Comparison of ENCODE assay signal across 8 cellular contexts in the genomic region with DNA sequence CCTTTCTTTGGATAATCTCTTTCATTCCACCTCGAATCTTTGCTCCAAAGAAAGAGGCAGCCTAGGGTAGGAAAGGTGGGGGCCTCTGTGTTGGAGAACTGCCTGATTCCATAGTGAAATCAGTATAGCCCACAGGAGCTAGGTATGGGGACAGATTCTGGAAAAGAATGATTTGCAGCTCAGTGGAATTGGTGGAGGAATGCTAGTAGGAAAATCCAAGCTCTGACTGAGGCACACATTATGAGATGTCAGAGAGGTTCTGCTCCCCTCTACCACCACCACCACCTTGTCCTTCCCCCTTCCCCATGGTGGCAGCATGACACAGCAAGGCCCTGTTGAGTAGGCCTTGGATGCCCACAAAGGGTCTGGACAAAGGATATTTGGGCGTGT. TPM values are rescaled to one million over a fixed set of nuclear protein-coding genes. Genes with fewer than 3 reads are reported as not detected.
DNase-seq lines count a peak whose midpoint lies in the region; ATAC-seq and TF ChIP-seq lines count a peak whose summit lies in the region.

No MANE protein-coding gene starts in this region.

- DNase-seq in CD8-positive, alpha-beta memory T cell, result no peak
- DNase-seq in IMR-90 (peak; percentile 25), myocyte (ENCODE audit: low read depth) (peak; percentile 59), GM10248 (ENCODE audit: extremely low spot score) (no peak)
- no peak for DNase-seq in activated T-helper 2 cell treated with anti-CD3 and anti-CD28 coated beads, Interferon-gamma antibody, Interleukin-2, Interleukin-4, amounts not matched to agents 10 μg/mL and 5 μg/mL and 100 μg/mL, durations not matched to agents 14 hours and 24 hours and 36 hours (ENCODE audit: low spot score)

- H3K4me1 ChIP-seq in CD8-positive, alpha-beta memory T cell (ENCODE audit: insufficient read depth, low read length), result no peaks in the 10 kb centered on the region
- H3K4me1 ChIP-seq in IMR-90 (ENCODE audit: control insufficient read depth, insufficient read depth, low read length), result peaks cover 15% of the 10 kb centered on the region

- BruUV-seq in IMR-90 (replicated peaks; lab: Mats Ljungman, UMichigan), result no TSS peak

- H3K4me3 ChIP-seq in CD8-positive, alpha-beta memory T cell (ENCODE audit: low read length), result no peak overlapping the region
- H3K4me3 ChIP-seq in IMR-90 (ENCODE audit: insufficient read depth, low read depth, low read length), result peak overlapping the region; percentile 89

- peaks cover 9% of the 10 kb centered on the region for H3K36me3 ChIP-seq in CD8-positive, alpha-beta memory T cell (ENCODE audit: insufficient read depth, low read length)
- H3K36me3 ChIP-seq in IMR-90 (ENCODE audit: control insufficient read depth, insufficient read depth, low read length), result peaks cover 9% of the 10 kb centered on the region

- peak overlapping the region; percentile 83 for H3K4ac ChIP-seq in IMR-90 (ENCODE audit: low read depth, low read length)

- H2AK9ac ChIP-seq in IMR-90 (replicated peaks; ENCODE audit: low read depth, low read length, poor library complexity), result peak overlapping the region; percentile 98

- TF ChIP-seq POLR2A in IMR-90 (IDR thresholded peaks at IDR 0.05; ENCODE audit: low read depth, low read length), result 0 out of 2 replicates have a peak, but pooled peaks have one; percentile 22

- peak overlapping the region; percentile 98 for H3K4me2 ChIP-seq in IMR-90 (ENCODE audit: low read depth, low read length)

- in situ Hi-C loops in IMR-90 (cut with MboI; ENCODE audit: low sequenced_read_pairs), result no loop called here

- H3K36me3 Mint-ChIP-seq in CD8-positive, alpha-beta memory T cell, result peaks cover 13 to 36% (median 16%) of the 10 kb centered on the region in 3 donors
- H3K36me3 Mint-ChIP-seq in activated T-helper 2 cell treated with anti-CD3 and anti-CD28 coated beads, Interferon-gamma antibody, Interleukin-2, Interleukin-4, amounts not matched to agents 10 μg/mL and 5 μg/mL and 100 μg/mL, durations not matched to agents 14 hours and 24 hours and 36 hours (ENCODE audit: low read depth), result peaks cover 39% of the 10 kb centered on the region

- H3K27ac Mint-ChIP-seq in CD8-positive, alpha-beta memory T cell, result peak overlapping the region; percentile 32 to 98 (median 97)
- H3K27ac Mint-ChIP-seq in activated T-helper 2 cell treated with anti-CD3 and anti-CD28 coated beads, Interferon-gamma antibody, Interleukin-2, Interleukin-4, amounts not matched to agents 10 μg/mL and 5 μg/mL and 100 μg/mL, durations not matched to agents 14 hours and 24 hours and 36 hours, result peak overlapping the region; percentile 12

- no peaks in the 10 kb centered on the region for H3K27me3 ChIP-seq in CD8-positive, alpha-beta memory T cell (ENCODE audit: insufficient read depth, low read length, poor library complexity, severe bottlenecking)
- no peaks in the 10 kb centered on the region for H3K27me3 ChIP-seq in IMR-90 (ENCODE audit: control insufficient read depth, insufficient read depth, low read length)

- H2BK120ac ChIP-seq in IMR-90 (ENCODE audit: low read depth, low read length), result peak overlapping the region; percentile 80

- intact Hi-C loops in IMR-90 (cut with micrococcal nuclease), result loop anchor here (5.0 kb wide), 1 partner anchor 54 kb away; a partner anchor contains a TSS
- intact Hi-C loops in activated T-helper 2 cell treated with anti-CD3 and anti-CD28 coated beads, Interferon-gamma antibody, Interleukin-2, Interleukin-4, amounts not matched to agents 10 μg/mL and 5 μg/mL and 100 μg/mL, durations not matched to agents 14 hours and 24 hours and 36 hours (cut with micrococcal nuclease), result loop anchor here (10.0 kb wide), 1 partner anchor 946 kb away; no protein-coding TSS in a partner anchor

- peaks cover 31% of the 10 kb centered on the region for H4K20me1 ChIP-seq in IMR-90 (ENCODE audit: insufficient read depth, low read length)

- dilution Hi-C loops in IMR-90 (cut with HindIII; ENCODE audit: low sequenced_read_pairs, unreplicated experiment), result no loop called here

- H2AFZ ChIP-seq in IMR-90 (replicated peaks; ENCODE audit: low read length, poor library complexity), result peak overlapping the region; percentile 72

- peak overlapping the region; percentile 46 to 94 for H4K8ac ChIP-seq in IMR-90 (ENCODE audit: low read depth in 2 of 2, low read length in 2 of 2)

- peak overlapping the region; percentile 90 for H4K91ac ChIP-seq in IMR-90 (ENCODE audit: insufficient read depth, low read depth, low read length)

- peak overlapping the region; percentile 80 for H3K14ac ChIP-seq in IMR-90 (replicated peaks; ENCODE audit: low read depth, low read length)

- CTCF ChIA-PET in CD8-positive, alpha-beta memory T cell (lab: Charles Lee), result interaction anchor here (0.6 to 9.5 kb wide), 7 partner anchors 10 to 65 kb away, joined by 3 to 94 read pairs (median 6); a partner anchor contains a TSS
- CTCF ChIA-PET in IMR-90 (lab: Yijun Ruan, JAX), result no interaction called here
- CTCF ChIA-PET in GM10248 (lab: Yijun Ruan, JAX), result interaction anchor here (0.7 to 9.5 kb wide), 7 partner anchors 9 to 95 kb away, joined by 3 to 69 read pairs (median 4); a partner anchor contains a TSS

- H3K79me1 ChIP-seq in IMR-90 (ENCODE audit: low read depth in 1 of 2, low read length in 2 of 2), result peaks cover 24 to 63% of the 10 kb centered on the region in 2 experiments

- POLR2A ChIA-PET in CD8-positive, alpha-beta memory T cell (lab: Charles Lee), result interaction anchor here (8.1 kb wide), 1 partner anchor 12 kb away, joined by 88 read pairs; a partner anchor contains a TSS
- POLR2A ChIA-PET in IMR-90 (lab: Charles Lee; ENCODE audit: unreplicated experiment), result no interaction called here
- POLR2A ChIA-PET in GM10248 (lab: Yijun Ruan, JAX), result no interaction called here

- peak overlapping the region; percentile 95 to 100 (median 99) for H3K4me3 Mint-ChIP-seq in CD8-positive, alpha-beta memory T cell
- peak overlapping the region; percentile 90 for H3K4me3 Mint-ChIP-seq in activated T-helper 2 cell treated with anti-CD3 and anti-CD28 coated beads, Interferon-gamma antibody, Interleukin-2, Interleukin-4, amounts not matched to agents 10 μg/mL and 5 μg/mL and 100 μg/mL, durations not matched to agents 14 hours and 24 hours and 36 hours (ENCODE audit: low read depth)

- peak overlapping the region; percentile 81; the same call in 2 of the 3 replicates for H2BK15ac ChIP-seq in IMR-90 (ENCODE audit: low read depth, low read length)

- H3K4me1 Mint-ChIP-seq in CD8-positive, alpha-beta memory T cell, result peaks cover 31 to 42% (median 41%) of the 10 kb centered on the region in 3 donors
- peaks cover 47% of the 10 kb centered on the region for H3K4me1 Mint-ChIP-seq in activated T-helper 2 cell treated with anti-CD3 and anti-CD28 coated beads, Interferon-gamma antibody, Interleukin-2, Interleukin-4, amounts not matched to agents 10 μg/mL and 5 μg/mL and 100 μg/mL, durations not matched to agents 14 hours and 24 hours and 36 hours (ENCODE audit: low read depth)

- no peaks in the 10 kb centered on the region for H3K9me3 ChIP-seq in CD8-positive, alpha-beta memory T cell (ENCODE audit: low read length)
- H3K9me3 ChIP-seq in IMR-90 (ENCODE audit: control insufficient read depth, insufficient read depth, low read length), result no peaks in the 10 kb centered on the region

- TF ChIP-seq RAD21 in IMR-90 (IDR thresholded peaks at IDR 0.05; ENCODE audit: low read length), result no peak

- H2BK20ac ChIP-seq in IMR-90 (ENCODE audit: low read depth, low read length), result peak overlapping the region; percentile 32; the same call in 1 of the 2 replicates

- peak overlapping the region; percentile 41 for H3K27ac ChIP-seq in CD8-positive, alpha-beta memory T cell (ENCODE audit: low read depth, low read length)
- peak overlapping the region; percentile 53 for H3K27ac ChIP-seq in IMR-90 (ENCODE audit: insufficient read depth, low read length)

- peaks cover 15% of the 10 kb centered on the region for H3K9me1 ChIP-seq in IMR-90 (ENCODE audit: insufficient read depth, low read length)

- peak overlapping the region; percentile 84; the same call in 1 of the 2 replicates for H3K56ac ChIP-seq in IMR-90 (ENCODE audit: extremely low read depth, insufficient read depth, low read length)

- no CpG with 5 or more reads among the region's 2 CpGs for WGBS in IMR-90 (ENCODE audit: extremely low coverage in 2 of 2, insufficient read length in 1 of 2), 2 experiments

- peak overlapping the region; percentile 57 for H4K5ac ChIP-seq in IMR-90 (ENCODE audit: low read depth, low read length)

- peak overlapping the region; percentile 83; the same call in 1 of the 2 replicates for H3K23ac ChIP-seq in IMR-90 (ENCODE audit: low read depth, low read length)

- no peak for TF ChIP-seq CTCF in IMR-90 (conservative IDR thresholded peaks at IDR 0.05; ENCODE audit: low read depth, low read length)
- no peak for TF ChIP-seq CTCF in GM10248 (IDR thresholded peaks at IDR 0.05; ENCODE audit: control extremely low read depth, extremely low read depth, low read depth, missing control alignments)

- H3K9me3 Mint-ChIP-seq in CD8-positive, alpha-beta memory T cell, result no peaks in the 10 kb centered on the region
- no peaks in the 10 kb centered on the region for H3K9me3 Mint-ChIP-seq in activated T-helper 2 cell treated with anti-CD3 and anti-CD28 coated beads, Interferon-gamma antibody, Interleukin-2, Interleukin-4, amounts not matched to agents 10 μg/mL and 5 μg/mL and 100 μg/mL, durations not matched to agents 14 hours and 24 hours and 36 hours

- ATAC-seq in IMR-90 (ENCODE audit: low read depth) (no peak), GM18873 (IDR thresholded peaks at IDR 0.05; ENCODE audit: low FRiP score, unreplicated experiment) (no peak), GM19463 (IDR thresholded peaks at IDR 0.05; ENCODE audit: unreplicated experiment) (no peak), HG02588 (IDR thresholded peaks at IDR 0.05; ENCODE audit: unreplicated experiment) (no peak)

- peak overlapping the region; percentile 92 for H2AK5ac ChIP-seq in IMR-90 (ENCODE audit: low read depth, low read length)

- H3K27me3 Mint-ChIP-seq in CD8-positive, alpha-beta memory T cell, result no peaks in the 10 kb centered on the region
- no peaks in the 10 kb centered on the region for H3K27me3 Mint-ChIP-seq in activated T-helper 2 cell treated with anti-CD3 and anti-CD28 coated beads, Interferon-gamma antibody, Interleukin-2, Interleukin-4, amounts not matched to agents 10 μg/mL and 5 μg/mL and 100 μg/mL, durations not matched to agents 14 hours and 24 hours and 36 hours (ENCODE audit: low read depth)

- H2BK5ac ChIP-seq in IMR-90 (ENCODE audit: low read depth, low read length, poor library complexity, severe bottlenecking), result peak overlapping the region; percentile 90

- H3K9ac ChIP-seq in IMR-90 (ENCODE audit: low read depth, low read length), result peak overlapping the region; percentile 53

- H3K18ac ChIP-seq in IMR-90 (ENCODE audit: low read depth, low read length), result peak overlapping the region; percentile 35

RNA-seq across cellular contexts. Expression of a gene that starts 0.8 kb away (rescaled TPM):
- 1 to 10 TPM; 3.3 to 3.9 TPM for total RNA-seq in CD8-positive, alpha-beta memory T cell
- 4.7 TPM for polyA plus RNA-seq in CD8-positive, alpha-beta memory T cell
- total RNA-seq in IMR-90 (2012; rRNA removed), result 3.6 and 5.3 TPM in 2 replicates
- 16.6 and 17.5 TPM in 2 replicates for polyA plus RNA-seq in IMR-90 (2012; rRNA removed)
- 4.6 and 11.0 TPM in 2 replicates for polyA plus RNA-seq in IMR-90 (2012; cell fraction: cytosol; rRNA removed)
- polyA plus RNA-seq in IMR-90 (2012; cell fraction: nucleus; rRNA removed; ENCODE audit: low replicate concordance), result 2.1 and 6.3 TPM in 2 replicates
- 3.7 and 3.8 TPM in 2 replicates for total RNA-seq in activated T-helper 2 cell treated with anti-CD3 and anti-CD28 coated beads, Interferon-gamma antibody, Interleukin-2, Interleukin-4, amounts not matched to agents 10 μg/mL and 5 μg/mL and 100 μg/mL, durations not matched to agents 14 hours and 24 hours and 36 hours
- 76.6 and 79.8 TPM in 2 replicates for total RNA-seq in myocyte
- 77.0 TPM for polyA plus RNA-seq in myocyte (2012)

RNA-seq across cellular contexts. Expression of a gene that starts 1.6 kb away (rescaled TPM):
- total RNA-seq in CD8-positive, alpha-beta memory T cell, result 100 to 1,000 TPM; 201 to 213 TPM
- polyA plus RNA-seq in CD8-positive, alpha-beta memory T cell, result 104 TPM
- 47.0 and 48.6 TPM in 2 replicates for total RNA-seq in IMR-90 (2012; rRNA removed)
- 47.4 and 58.5 TPM in 2 replicates for polyA plus RNA-seq in IMR-90 (2012; rRNA removed)
- 14.4 and 21.6 TPM in 2 replicates for polyA plus RNA-seq in IMR-90 (2012; cell fraction: cytosol; rRNA removed)
- 77.9 and 307 TPM in 2 replicates for polyA plus RNA-seq in IMR-90 (2012; cell fraction: nucleus; rRNA removed; ENCODE audit: low replicate concordance)
- 176 TPM in 2 replicates for total RNA-seq in activated T-helper 2 cell treated with anti-CD3 and anti-CD28 coated beads, Interferon-gamma antibody, Interleukin-2, Interleukin-4, amounts not matched to agents 10 μg/mL and 5 μg/mL and 100 μg/mL, durations not matched to agents 14 hours and 24 hours and 36 hours
- 65.9 and 92.2 TPM in 2 replicates for total RNA-seq in myocyte
- polyA plus RNA-seq in myocyte (2012), result 86.8 TPM

RNA-seq across cellular contexts. Expression of a gene that starts 9.6 kb away (rescaled TPM):
- total RNA-seq in CD8-positive, alpha-beta memory T cell, result 10 to 100 TPM; 19.2 to 19.4 TPM
- polyA plus RNA-seq in CD8-positive, alpha-beta memory T cell, result 16.0 TPM
- total RNA-seq in IMR-90 (2012; rRNA removed), result 11.9 and 12.9 TPM in 2 replicates
- polyA plus RNA-seq in IMR-90 (2012; rRNA removed), result 6.0 and 7.5 TPM in 2 replicates
- 2.5 and 3.1 TPM in 2 replicates for polyA plus RNA-seq in IMR-90 (2012; cell fraction: cytosol; rRNA removed)
- polyA plus RNA-seq in IMR-90 (2012; cell fraction: nucleus; rRNA removed; ENCODE audit: low replicate concordance), result 7.2 and 16.4 TPM in 2 replicates
- 14.4 and 15.9 TPM in 2 replicates for total RNA-seq in activated T-helper 2 cell treated with anti-CD3 and anti-CD28 coated beads, Interferon-gamma antibody, Interleukin-2, Interleukin-4, amounts not matched to agents 10 μg/mL and 5 μg/mL and 100 μg/mL, durations not matched to agents 14 hours and 24 hours and 36 hours
- total RNA-seq in myocyte, result 4.3 and 6.7 TPM in 2 replicates
- 3.7 TPM for polyA plus RNA-seq in myocyte (2012)

RNA-seq across cellular contexts. Expression of a gene that starts 13.5 kb away (rescaled TPM):
- total RNA-seq in CD8-positive, alpha-beta memory T cell, result 1 to 10 TPM; 1.6 to 2.3 TPM
- 2.7 TPM for polyA plus RNA-seq in CD8-positive, alpha-beta memory T cell
- total RNA-seq in IMR-90 (2012; rRNA removed), result 0.54 and 0.83 TPM in 2 replicates
- polyA plus RNA-seq in IMR-90 (2012; rRNA removed), result 1.2 and 1.5 TPM in 2 replicates
- 1.2 and 2.5 TPM in 2 replicates for polyA plus RNA-seq in IMR-90 (2012; cell fraction: cytosol; rRNA removed)
- 0.87 and 1.4 TPM in 2 replicates for polyA plus RNA-seq in IMR-90 (2012; cell fraction: nucleus; rRNA removed; ENCODE audit: low replicate concordance)
- 2.0 and 2.2 TPM in 2 replicates for total RNA-seq in activated T-helper 2 cell treated with anti-CD3 and anti-CD28 coated beads, Interferon-gamma antibody, Interleukin-2, Interleukin-4, amounts not matched to agents 10 μg/mL and 5 μg/mL and 100 μg/mL, durations not matched to agents 14 hours and 24 hours and 36 hours
- total RNA-seq in myocyte, result 4.8 and 5.4 TPM in 2 replicates
- polyA plus RNA-seq in myocyte (2012), result 5.6 TPM

RNA-seq across cellular contexts. Expression of a gene that starts 24.6 kb away (rescaled TPM):
- 1 to 10 TPM in 1 of 2 experiments, under 1 TPM in 1; 0.75 to 1.3 TPM for total RNA-seq in CD8-positive, alpha-beta memory T cell
- 0.08 TPM for polyA plus RNA-seq in CD8-positive, alpha-beta memory T cell
- total RNA-seq in IMR-90 (2012; rRNA removed) (under 0.01 TPM in 1 of 2 replicates, not detected in the other), myocyte (1.4 and 1.8 TPM in 2 replicates)
- polyA plus RNA-seq in IMR-90 (2012; rRNA removed), result 0.10 and 0.38 TPM in 2 replicates
- 0.05 and 0.15 TPM in 2 replicates for polyA plus RNA-seq in IMR-90 (2012; cell fraction: cytosol; rRNA removed)
- 0.79 and 1.3 TPM in 2 replicates for polyA plus RNA-seq in IMR-90 (2012; cell fraction: nucleus; rRNA removed; ENCODE audit: low replicate concordance)
- total RNA-seq in activated T-helper 2 cell treated with anti-CD3 and anti-CD28 coated beads, Interferon-gamma antibody, Interleukin-2, Interleukin-4, amounts not matched to agents 10 μg/mL and 5 μg/mL and 100 μg/mL, durations not matched to agents 14 hours and 24 hours and 36 hours, result 1.5 TPM in 2 replicates
- 0.49 TPM for polyA plus RNA-seq in myocyte (2012)

Comparison
In these comparisons a context has a peak if more than half of its experiments do, and no peak if none do; other contexts are left out.
1. DNase-seq: peak in IMR-90 (single experiment) and myocyte (single experiment); none in CD8-positive, alpha-beta memory T cell (0 of 5), activated T-helper 2 cell treated with anti-CD3 and anti-CD28 coated beads, Interferon-gamma antibody, Interleukin-2, Interleukin-4, amounts not matched to agents 10 μg/mL and 5 μg/mL and 100 μg/mL, durations not matched to agents 14 hours and 24 hours and 36 hours (single experiment) and GM10248 (single experiment).
2. RNA of a gene that starts 0.8 kb away (total RNA-seq): 76.6 to 79.8 TPM in myocyte; 3.3 to 3.9 TPM in CD8-positive, alpha-beta memory T cell, 3.7 to 3.8 TPM in activated T-helper 2 cell treated with anti-CD3 and anti-CD28 coated beads, Interferon-gamma antibody, Interleukin-2, Interleukin-4, amounts not matched to agents 10 μg/mL and 5 μg/mL and 100 μg/mL, durations not matched to agents 14 hours and 24 hours and 36 hours and 3.6 to 5.3 TPM in IMR-90; every median in the first group is over 10 times any median in the second.